ENCODE assay signal across 18 cellular contexts in the genomic region with DNA sequence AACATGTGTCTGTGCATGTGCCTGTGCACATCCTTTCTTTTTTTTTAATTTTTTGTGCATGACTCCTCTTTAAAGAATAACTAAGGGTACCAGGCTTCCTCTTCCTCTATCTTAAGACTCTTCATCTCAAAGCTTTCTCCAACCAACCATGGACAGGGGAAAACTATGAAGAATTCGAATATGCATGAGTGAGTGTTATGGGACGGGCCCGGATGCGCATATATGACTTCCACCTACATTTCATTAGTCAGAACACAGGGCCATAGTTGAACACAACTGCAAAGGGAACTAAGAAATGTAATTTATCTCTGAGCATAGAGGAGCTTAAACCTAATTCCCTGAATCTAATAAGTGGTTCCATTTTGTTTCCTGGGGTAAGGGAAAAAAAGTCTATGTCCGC.
"Had no signal": no experiment of that assay in that cellular context is flagged by ENCODE, and none has a peak within 500 bp of the region (broad histone marks: within the 10 kb centered on the region; RNA-seq: fewer than 3 reads in every experiment).

No MANE protein-coding gene starts in this region.

- H3K27ac ChIP-seq: esophagus muscularis mucosa, neutrophil, parathyroid adenoma, sigmoid colon had no signal

- H3K9me3 ChIP-seq: esophagus muscularis mucosa, neutrophil, sigmoid colon had no signal

- H3K27me3 ChIP-seq: esophagus muscularis mucosa, neutrophil, sigmoid colon had no signal

- H3K36me3 ChIP-seq: esophagus muscularis mucosa, neutrophil, sigmoid colon had no signal

- H3K27ac Mint-ChIP-seq: activated CD4-positive, alpha-beta memory T cell treated with anti-CD3 and anti-CD28 coated beads for 36 hours; activated naive CD8-positive, alpha-beta T cell treated with anti-CD3 and anti-CD28 coated beads, Interleukin-2, amount 10 ng/mL, durations not matched to agents 7 days and 5 days; activated T-helper 1 cell treated with anti-CD3 and anti-CD28 coated beads, Interleukin-12 subunit alpha, Interleukin-12 subunit beta, Interleukin-2, Interleukin-4 antibody, amounts not matched to agents 30 ng/mL and 10 ng/mL and 1 ng/mL, durations not matched to agents 14 hours and 24 hours and 36 hours; immature natural killer cell; natural killer cell; WTC11 had no signal

- H3K4me3 ChIP-seq: esophagus muscularis mucosa had no signal

- H3K27me3 Mint-ChIP-seq: activated CD4-positive, alpha-beta memory T cell treated with anti-CD3 and anti-CD28 coated beads for 36 hours; activated naive CD8-positive, alpha-beta T cell treated with anti-CD3 and anti-CD28 coated beads, Interleukin-2, amount 10 ng/mL, durations not matched to agents 7 days and 5 days had no signal

- H3K4me3 Mint-ChIP-seq: activated CD4-positive, alpha-beta memory T cell treated with anti-CD3 and anti-CD28 coated beads for 36 hours; activated naive CD8-positive, alpha-beta T cell treated with anti-CD3 and anti-CD28 coated beads, Interleukin-2, amount 10 ng/mL, durations not matched to agents 7 days and 5 days; activated T-helper 1 cell treated with anti-CD3 and anti-CD28 coated beads, Interleukin-12 subunit alpha, Interleukin-12 subunit beta, Interleukin-2, Interleukin-4 antibody, amounts not matched to agents 30 ng/mL and 10 ng/mL and 1 ng/mL, durations not matched to agents 14 hours and 24 hours and 36 hours; immature natural killer cell; natural killer cell; WTC11 had no signal

- FAIRE-seq: endothelial cell of umbilical vein had no signal

- DNase-seq: activated CD4-positive, alpha-beta memory T cell treated with anti-CD3 and anti-CD28 coated beads for 36 hours; activated CD4-positive, alpha-beta T cell treated with anti-CD3 and anti-CD28 coated beads for 4 hours; activated naive CD8-positive, alpha-beta T cell treated with anti-CD3 and anti-CD28 coated beads, Interleukin-2, amount 10 ng/mL, durations not matched to agents 7 days and 5 days; activated T-cell treated with anti-CD3 and anti-CD28 coated beads for 4 hours; amygdala; dermis blood vessel endothelial cell; effector memory CD4-positive, alpha-beta T cell; immature natural killer cell; natural killer cell; sigmoid colon; stimulated activated CD4-positive, alpha-beta T cell treated with anti-CD3 and anti-CD28 coated beads, Interleukin-4, amount 100 ng/mL, for 24 hours; stimulated activated naive CD4-positive, alpha-beta T cell had no signal

- H3K4me1 Mint-ChIP-seq: activated naive CD8-positive, alpha-beta T cell treated with anti-CD3 and anti-CD28 coated beads, Interleukin-2, amount 10 ng/mL, durations not matched to agents 7 days and 5 days; immature natural killer cell; natural killer cell; WTC11 had no signal

- ATAC-seq: natural killer cell, WTC11 had no signal

- H3K9me3 Mint-ChIP-seq: activated naive CD8-positive, alpha-beta T cell treated with anti-CD3 and anti-CD28 coated beads, Interleukin-2, amount 10 ng/mL, durations not matched to agents 7 days and 5 days; activated T-helper 1 cell treated with anti-CD3 and anti-CD28 coated beads, Interleukin-12 subunit alpha, Interleukin-12 subunit beta, Interleukin-2, Interleukin-4 antibody, amounts not matched to agents 30 ng/mL and 10 ng/mL and 1 ng/mL, durations not matched to agents 14 hours and 24 hours and 36 hours; WTC11 had no signal

- H3K36me3 Mint-ChIP-seq: activated CD4-positive, alpha-beta memory T cell treated with anti-CD3 and anti-CD28 coated beads for 36 hours; activated naive CD8-positive, alpha-beta T cell treated with anti-CD3 and anti-CD28 coated beads, Interleukin-2, amount 10 ng/mL, durations not matched to agents 7 days and 5 days; immature natural killer cell; natural killer cell; WTC11 had no signal

- H3K4me1 ChIP-seq: esophagus muscularis mucosa, parathyroid adenoma had no signal
